ENCODE assay signal across 21 cellular contexts in the genomic region with DNA sequence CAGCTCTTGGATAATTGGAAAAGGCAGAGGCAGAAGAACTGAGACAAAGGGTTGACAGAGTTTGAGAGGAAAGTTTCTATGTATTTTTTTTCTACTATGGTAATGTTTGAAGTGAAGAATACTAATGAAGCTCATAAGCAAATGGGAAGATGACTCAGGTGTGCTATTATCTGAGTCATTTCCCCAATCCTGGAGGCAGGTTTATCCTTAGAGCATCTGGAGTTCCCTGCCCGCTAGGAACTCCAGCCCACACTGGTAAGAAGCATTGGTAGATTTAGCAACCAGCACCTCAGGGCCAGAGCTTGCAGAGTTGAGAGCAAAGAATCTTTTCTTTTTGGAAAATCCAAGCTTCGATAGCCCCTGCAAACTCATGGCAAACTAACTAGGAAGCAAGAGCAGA. TPM values are rescaled to one million over a fixed set of nuclear protein-coding genes. Genes with fewer than 3 reads are reported as not detected.
DNase-seq lines count a peak whose midpoint lies in the region; ATAC-seq and TF ChIP-seq lines count a peak whose summit lies in the region.
"Had no signal": no experiment of that assay in that cellular context is flagged by ENCODE, and none has a peak within 500 bp of the region (broad histone marks: within the 10 kb centered on the region; RNA-seq: fewer than 3 reads in every experiment).

No MANE protein-coding gene starts in this region.

- no peak for DNase-seq in CD4-positive, CD25-positive, alpha-beta regulatory T cell
- DNase-seq in ELR (ENCODE audit: low read depth), result peak; percentile 62
- no peak for DNase-seq in activated T-helper 2 cell treated with anti-CD3 and anti-CD28 coated beads, Interferon-gamma antibody, Interleukin-2, Interleukin-4, amounts not matched to agents 10 μg/mL and 5 μg/mL and 100 μg/mL, durations not matched to agents 14 hours and 24 hours and 36 hours (ENCODE audit: low spot score)
- DNase-seq in naive thymus-derived CD4-positive, alpha-beta T cell, result no peak
- DNase-seq in immature natural killer cell, result no peak
- no peak for DNase-seq in NCI-H774 (lab: John Stamatoyannopoulos, UW)
- DNase-seq in MM.1S, result no peak
- DNase-seq: activated effector memory CD4-positive, alpha-beta T cell treated with anti-CD3 and anti-CD28 coated beads, Interleukin-2, amount 50 U/mL, for 16 hours; AML-193; Calu3; cortex of kidney; NCI-H1092; NCI-H2107; NCI-H748 treated with DMSO at 0.1 percent for 48 hours; posterior cingulate gyrus; stimulated activated CD4-positive, alpha-beta T cell treated with anti-CD3 and anti-CD28 coated beads, Interleukin-4, amount 100 ng/mL, for 1 hour had no signal

- peaks cover 61% of the 10 kb centered on the region for H3K36me3 ChIP-seq in CD4-positive, CD25-positive, alpha-beta regulatory T cell (ENCODE audit: control insufficient read depth, insufficient read depth, low read length)
- peaks cover 5 to 21% (median 8%) of the 10 kb centered on the region in 3 experiments for H3K36me3 ChIP-seq in naive thymus-derived CD4-positive, alpha-beta T cell (ENCODE audit: control insufficient read depth in 2 of 3, insufficient read depth in 3 of 3, low read length in 3 of 3)
- no peaks in the 10 kb centered on the region for H3K36me3 ChIP-seq in MM.1S (replicated peaks; ENCODE audit: insufficient read depth, low read length)

- POLR2A ChIA-PET in naive thymus-derived CD4-positive, alpha-beta T cell (lab: Charles Lee), result no interaction called here

- H3K36me3 Mint-ChIP-seq in CD4-positive, CD25-positive, alpha-beta regulatory T cell, result peaks cover 3% of the 10 kb centered on the region
- peaks cover 37% of the 10 kb centered on the region for H3K36me3 Mint-ChIP-seq in activated T-helper 2 cell treated with anti-CD3 and anti-CD28 coated beads, Interferon-gamma antibody, Interleukin-2, Interleukin-4, amounts not matched to agents 10 μg/mL and 5 μg/mL and 100 μg/mL, durations not matched to agents 14 hours and 24 hours and 36 hours (ENCODE audit: low read depth)
- peaks cover 0 to 11% (median 8%) of the 10 kb centered on the region in 5 donors for H3K36me3 Mint-ChIP-seq in naive thymus-derived CD4-positive, alpha-beta T cell
- peaks cover 0 to 12% (median 0%) of the 10 kb centered on the region in 3 donors for H3K36me3 Mint-ChIP-seq in immature natural killer cell

- intact Hi-C loops in activated T-helper 2 cell treated with anti-CD3 and anti-CD28 coated beads, Interferon-gamma antibody, Interleukin-2, Interleukin-4, amounts not matched to agents 10 μg/mL and 5 μg/mL and 100 μg/mL, durations not matched to agents 14 hours and 24 hours and 36 hours (cut with micrococcal nuclease), result no loop called here
- intact Hi-C loops in naive thymus-derived CD4-positive, alpha-beta T cell (cut with micrococcal nuclease), result loop anchor here in 1 of 2 donors (5.0 kb wide), 1 partner anchor 93 kb away; no protein-coding TSS in a partner anchor

- no peak overlapping the region for H3K4me3 ChIP-seq in CD4-positive, CD25-positive, alpha-beta regulatory T cell (ENCODE audit: low read depth, low read length)
- H3K4me3 ChIP-seq in naive thymus-derived CD4-positive, alpha-beta T cell (ENCODE audit: low read length), result no peak overlapping the region
- no peak overlapping the region for H3K4me3 ChIP-seq in MM.1S (ENCODE audit: low read length)
- H3K4me3 ChIP-seq: gastroesophageal sphincter, skin epidermis, thoracic aorta had no signal

- no peaks in the 10 kb centered on the region for H3K79me2 ChIP-seq in MM.1S (ENCODE audit: low read length)

- no peaks in the 10 kb centered on the region for H3F3A ChIP-seq in MM.1S (ENCODE audit: insufficient read depth, low read length)

- no peaks in the 10 kb centered on the region for H3K27me3 Mint-ChIP-seq in CD4-positive, CD25-positive, alpha-beta regulatory T cell
- no peaks in the 10 kb centered on the region for H3K27me3 Mint-ChIP-seq in activated T-helper 2 cell treated with anti-CD3 and anti-CD28 coated beads, Interferon-gamma antibody, Interleukin-2, Interleukin-4, amounts not matched to agents 10 μg/mL and 5 μg/mL and 100 μg/mL, durations not matched to agents 14 hours and 24 hours and 36 hours (ENCODE audit: low read depth)
- H3K27me3 Mint-ChIP-seq in naive thymus-derived CD4-positive, alpha-beta T cell, result no peaks in the 10 kb centered on the region
- peaks cover 0 to 3% (median 1%) of the 10 kb centered on the region in 3 donors for H3K27me3 Mint-ChIP-seq in immature natural killer cell (ENCODE audit: low read depth in 3 of 3)
- H3K27me3 Mint-ChIP-seq: brain had no signal

- no peaks in the 10 kb centered on the region for H3K27me3 ChIP-seq in CD4-positive, CD25-positive, alpha-beta regulatory T cell (ENCODE audit: control insufficient read depth, insufficient read depth, low read length)
- H3K27me3 ChIP-seq in naive thymus-derived CD4-positive, alpha-beta T cell (ENCODE audit: control insufficient read depth in 2 of 2, insufficient read depth in 2 of 2, low read length in 2 of 2), result no peaks in the 10 kb centered on the region
- H3K27me3 ChIP-seq in MM.1S (replicated peaks; ENCODE audit: insufficient read depth, low read length), result no peaks in the 10 kb centered on the region
- H3K27me3 ChIP-seq: gastroesophageal sphincter had no signal

- TF ChIP-seq CTCF in MM.1S (IDR thresholded peaks at IDR 0.05; ENCODE audit: low read length), result no peak

- CTCF ChIA-PET in naive thymus-derived CD4-positive, alpha-beta T cell (lab: Charles Lee), result interaction anchor here (1.2 kb wide), 2 partner anchors 59 to 92 kb away, joined by 3 to 4 read pairs; no protein-coding TSS in a partner anchor

- H4K20me1 ChIP-seq in MM.1S (ENCODE audit: insufficient read depth, low read length), result no peaks in the 10 kb centered on the region

- H3K27ac ChIP-seq in CD4-positive, CD25-positive, alpha-beta regulatory T cell (ENCODE audit: insufficient read depth, low read length, poor library complexity, severe bottlenecking), result no peak overlapping the region
- H3K27ac ChIP-seq in naive thymus-derived CD4-positive, alpha-beta T cell (ENCODE audit: low read depth, low read length), result no peak overlapping the region
- no peak overlapping the region for H3K27ac ChIP-seq in MM.1S (ENCODE audit: low read length)
- H3K27ac ChIP-seq: gastroesophageal sphincter, skin epidermis, thoracic aorta had no signal

- peaks cover 9% of the 10 kb centered on the region for H3K4me1 ChIP-seq in CD4-positive, CD25-positive, alpha-beta regulatory T cell (ENCODE audit: control insufficient read depth, insufficient read depth, low read length, poor library complexity, severe bottlenecking)
- no peaks in the 10 kb centered on the region for H3K4me1 ChIP-seq in naive thymus-derived CD4-positive, alpha-beta T cell (ENCODE audit: control insufficient read depth in 2 of 2, insufficient read depth in 2 of 2, low read length in 2 of 2)
- H3K4me1 ChIP-seq in MM.1S (ENCODE audit: low read length), result no peaks in the 10 kb centered on the region

- H3K4me1 Mint-ChIP-seq in CD4-positive, CD25-positive, alpha-beta regulatory T cell, result peaks cover 4 to 25% (median 11%) of the 10 kb centered on the region in 4 donors
- H3K4me1 Mint-ChIP-seq in activated T-helper 2 cell treated with anti-CD3 and anti-CD28 coated beads, Interferon-gamma antibody, Interleukin-2, Interleukin-4, amounts not matched to agents 10 μg/mL and 5 μg/mL and 100 μg/mL, durations not matched to agents 14 hours and 24 hours and 36 hours (ENCODE audit: low read depth), result peaks cover 15% of the 10 kb centered on the region
- peaks cover 0 to 27% (median 5%) of the 10 kb centered on the region in 7 donors for H3K4me1 Mint-ChIP-seq in naive thymus-derived CD4-positive, alpha-beta T cell
- peaks cover 0 to 9% of the 10 kb centered on the region in 2 donors for H3K4me1 Mint-ChIP-seq in immature natural killer cell
- H3K4me1 Mint-ChIP-seq: brain had no signal

- no peak overlapping the region for H2AFZ ChIP-seq in MM.1S (ENCODE audit: low read length)

- peaks cover 0 to 2% (median 0%) of the 10 kb centered on the region in 7 donors for H3K9me3 Mint-ChIP-seq in CD4-positive, CD25-positive, alpha-beta regulatory T cell
- H3K9me3 Mint-ChIP-seq in activated T-helper 2 cell treated with anti-CD3 and anti-CD28 coated beads, Interferon-gamma antibody, Interleukin-2, Interleukin-4, amounts not matched to agents 10 μg/mL and 5 μg/mL and 100 μg/mL, durations not matched to agents 14 hours and 24 hours and 36 hours, result no peaks in the 10 kb centered on the region
- H3K9me3 Mint-ChIP-seq in naive thymus-derived CD4-positive, alpha-beta T cell, result no peaks in the 10 kb centered on the region
- no peaks in the 10 kb centered on the region for H3K9me3 Mint-ChIP-seq in immature natural killer cell

- H3K27ac Mint-ChIP-seq in CD4-positive, CD25-positive, alpha-beta regulatory T cell, result peak overlapping the region in 2 of 3 donors; percentile 48 to 90
- peak overlapping the region; percentile 7 for H3K27ac Mint-ChIP-seq in activated T-helper 2 cell treated with anti-CD3 and anti-CD28 coated beads, Interferon-gamma antibody, Interleukin-2, Interleukin-4, amounts not matched to agents 10 μg/mL and 5 μg/mL and 100 μg/mL, durations not matched to agents 14 hours and 24 hours and 36 hours
- H3K27ac Mint-ChIP-seq in naive thymus-derived CD4-positive, alpha-beta T cell, result peak overlapping the region in 7 of 9 donors; percentile 0 to 71 (median 51)
- peak overlapping the region in 1 of 6 donors; percentile 61 for H3K27ac Mint-ChIP-seq in immature natural killer cell
- H3K27ac Mint-ChIP-seq: brain had no signal

- no peaks in the 10 kb centered on the region for H3K9me2 ChIP-seq in MM.1S (replicated peaks; ENCODE audit: insufficient read depth, low read length)

- no peak overlapping the region for H3K4me2 ChIP-seq in MM.1S (ENCODE audit: low read depth, low read length)

- H3K9ac ChIP-seq in MM.1S (ENCODE audit: low read length), result no peak overlapping the region

- H3K9me3 ChIP-seq in CD4-positive, CD25-positive, alpha-beta regulatory T cell (ENCODE audit: control insufficient read depth in 2 of 2, low read length in 2 of 2), result no peaks in the 10 kb centered on the region
- no peaks in the 10 kb centered on the region for H3K9me3 ChIP-seq in naive thymus-derived CD4-positive, alpha-beta T cell (ENCODE audit: control insufficient read depth in 2 of 3, low read length in 3 of 3)
- H3K9me3 ChIP-seq in MM.1S (replicated peaks; ENCODE audit: insufficient read depth, low read length), result no peaks in the 10 kb centered on the region
- H3K9me3 ChIP-seq: gastroesophageal sphincter, thoracic aorta had no signal

- H3K4me3 Mint-ChIP-seq in CD4-positive, CD25-positive, alpha-beta regulatory T cell, result no peak overlapping the region
- H3K4me3 Mint-ChIP-seq in activated T-helper 2 cell treated with anti-CD3 and anti-CD28 coated beads, Interferon-gamma antibody, Interleukin-2, Interleukin-4, amounts not matched to agents 10 μg/mL and 5 μg/mL and 100 μg/mL, durations not matched to agents 14 hours and 24 hours and 36 hours (ENCODE audit: low read depth), result no peak overlapping the region
- H3K4me3 Mint-ChIP-seq in naive thymus-derived CD4-positive, alpha-beta T cell, result no peak overlapping the region
- no peak overlapping the region for H3K4me3 Mint-ChIP-seq in immature natural killer cell
- H3K4me3 Mint-ChIP-seq: brain had no signal

- ATAC-seq in CD4-positive, CD25-positive, alpha-beta regulatory T cell (ENCODE audit: low read depth in 2 of 2), result no peak
- ATAC-seq in naive thymus-derived CD4-positive, alpha-beta T cell, result no peak
- ATAC-seq: gastroesophageal sphincter, Panc1 had no signal

RNA-seq across cellular contexts. Expression of a gene that starts 55.2 kb away (rescaled TPM):
- total RNA-seq in CD4-positive, CD25-positive, alpha-beta regulatory T cell, result 126 TPM
- polyA plus RNA-seq in CD4-positive, CD25-positive, alpha-beta regulatory T cell, result 10 to 100 TPM; 26.5 to 36.4 (median 31.8) TPM
- total RNA-seq in activated T-helper 2 cell treated with anti-CD3 and anti-CD28 coated beads, Interferon-gamma antibody, Interleukin-2, Interleukin-4, amounts not matched to agents 10 μg/mL and 5 μg/mL and 100 μg/mL, durations not matched to agents 14 hours and 24 hours and 36 hours, result 29.9 and 31.8 TPM in 2 replicates
- total RNA-seq in naive thymus-derived CD4-positive, alpha-beta T cell, result 100 to 1,000 TPM in 3 of 5 experiments, 10 to 100 TPM in 2; 68.9 to 115 (median 102) TPM
- 10 to 100 TPM; 24.2 to 27.0 TPM for polyA plus RNA-seq in naive thymus-derived CD4-positive, alpha-beta T cell
- polyA plus RNA-seq in immature natural killer cell, result 10 to 100 TPM; 27.9 to 48.8 (median 28.9) TPM
